Comparison of ENCODE assay signal across 29 cellular contexts in the genomic region with DNA sequence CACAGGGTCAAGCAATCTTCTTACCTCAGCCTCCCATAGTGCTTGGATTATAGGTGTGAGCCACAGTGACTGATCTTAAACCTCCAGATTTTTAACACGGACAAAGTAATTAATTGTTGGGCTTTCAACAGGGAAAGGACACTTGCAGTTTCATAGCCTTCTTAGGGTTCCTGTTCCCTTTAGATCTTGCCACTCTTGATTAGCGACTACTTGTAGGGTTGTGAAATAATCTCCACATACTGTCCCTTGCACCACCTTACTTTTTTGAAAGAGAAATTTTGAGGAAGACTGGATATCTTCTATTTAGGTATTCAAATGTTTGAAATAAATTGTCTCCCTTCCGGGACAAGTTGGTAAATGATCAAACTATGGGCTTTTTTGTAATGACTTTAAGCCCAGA. TPM values are rescaled to one million over a fixed set of nuclear protein-coding genes. Genes with fewer than 3 reads are reported as not detected.
"Had no signal": no experiment of that assay in that cellular context is flagged by ENCODE, and none has a peak within 500 bp of the region (broad histone marks: within the 10 kb centered on the region; RNA-seq: fewer than 3 reads in every experiment).

No MANE protein-coding gene starts in this region.

- H3K27ac ChIP-seq: ascending aorta, body of pancreas, SJCRH30 had no signal

- H3K36me3 ChIP-seq: ascending aorta, MG63, SJCRH30 had no signal

- H3K9me3 Mint-ChIP-seq: activated naive CD4-positive, alpha-beta T cell treated with anti-CD3 and anti-CD28 coated beads, Interleukin-2, amount 50 U/mL, for 24 hours; activated T-helper 1 cell treated with anti-CD3 and anti-CD28 coated beads, Interleukin-12 subunit alpha, Interleukin-12 subunit beta, Interleukin-2, Interleukin-4 antibody, amounts not matched to agents 30 ng/mL and 10 ng/mL and 1 ng/mL, durations not matched to agents 14 hours and 24 hours and 36 hours; central memory CD8-positive, alpha-beta T cell; T-helper 1 cell treated with Interleukin-12 subunit alpha and Interleukin-12 subunit beta and Interleukin-4 antibody, amounts not matched to agents 30 μg/mL and 1 μg/mL, for 36 hours had no signal

- H3K4me3 Mint-ChIP-seq: activated CD8-positive, alpha-beta T cell treated with anti-CD3 and anti-CD28 coated beads, Interleukin-2, amount 10 ng/mL, durations not matched to agents 7 days and 5 days; activated naive CD4-positive, alpha-beta T cell treated with anti-CD3 and anti-CD28 coated beads, Interleukin-2, amount 50 U/mL, for 24 hours; activated T-helper 1 cell treated with anti-CD3 and anti-CD28 coated beads, Interleukin-12 subunit alpha, Interleukin-12 subunit beta, Interleukin-2, Interleukin-4 antibody, amounts not matched to agents 30 ng/mL and 10 ng/mL and 1 ng/mL, durations not matched to agents 14 hours and 24 hours and 36 hours; central memory CD8-positive, alpha-beta T cell; T-helper 1 cell treated with Interleukin-12 subunit alpha and Interleukin-12 subunit beta and Interleukin-4 antibody, amounts not matched to agents 30 μg/mL and 1 μg/mL, for 36 hours; WTC11 had no signal

- H3K27ac Mint-ChIP-seq: activated CD8-positive, alpha-beta T cell treated with anti-CD3 and anti-CD28 coated beads, Interleukin-2, amount 10 ng/mL, durations not matched to agents 7 days and 5 days; activated naive CD4-positive, alpha-beta T cell treated with anti-CD3 and anti-CD28 coated beads, Interleukin-2, amount 50 U/mL, for 24 hours; activated T-helper 1 cell treated with anti-CD3 and anti-CD28 coated beads, Interleukin-12 subunit alpha, Interleukin-12 subunit beta, Interleukin-2, Interleukin-4 antibody, amounts not matched to agents 30 ng/mL and 10 ng/mL and 1 ng/mL, durations not matched to agents 14 hours and 24 hours and 36 hours; T-helper 1 cell treated with Interleukin-12 subunit alpha and Interleukin-12 subunit beta and Interleukin-4 antibody, amounts not matched to agents 30 μg/mL and 1 μg/mL, for 36 hours; WTC11 had no signal

- ATAC-seq: activated CD8-positive, alpha-beta T cell treated with anti-CD3 and anti-CD28 coated beads, Interleukin-2, amount 10 ng/mL, durations not matched to agents 7 days and 5 days; body of pancreas; WTC11 had no signal

- DNase-seq: activated CD4-positive, alpha-beta T cell treated with anti-CD3 and anti-CD28 coated beads for 48 hours; activated CD4-positive, alpha-beta T cell treated with anti-CD3 and anti-CD28 coated beads, Interleukin-2, amount 50 U/mL, for 4 hours; activated CD4-positive, CD25-positive, alpha-beta regulatory T cell treated with anti-CD3 and anti-CD28 coated beads, Interleukin-2, amount 50 U/mL, for 72 hours; activated CD8-positive, alpha-beta memory T cell treated with anti-CD3 and anti-CD28 coated beads, Interleukin-2, amount 50 U/mL, for 48 hours; activated CD8-positive, alpha-beta T cell treated with anti-CD3 and anti-CD28 coated beads, Interleukin-2, amount 10 ng/mL, durations not matched to agents 7 days and 5 days; activated effector memory CD4-positive, alpha-beta T cell treated with Interleukin-2 at 50 U/mL for 16 hours; activated naive CD4-positive, alpha-beta T cell; activated T-cell treated with anti-CD3 and anti-CD28 coated beads, Interleukin-2, amount 50 U/mL, for 1 hour; body of pancreas; MG63; NCI-H1092 treated with DMSO at 0.1 percent for 48 hours; NCI-H1417 treated with DMSO at 0.1 percent for 48 hours; NCI-H1694; NCI-H2029; NCI-H345; NCI-H510A; NCI-H526 treated with DMSO at 0.1 percent for 48 hours; NCI-H82; SJCRH30; SK-N-SH had no signal

- H3K4me1 ChIP-seq: ascending aorta, body of pancreas, SJCRH30 had no signal

- H3K9me3 ChIP-seq: ascending aorta, body of pancreas, MG63, SJCRH30, SK-N-SH had no signal

- H3K4me1 Mint-ChIP-seq: activated naive CD4-positive, alpha-beta T cell treated with anti-CD3 and anti-CD28 coated beads, Interleukin-2, amount 50 U/mL, for 24 hours; central memory CD8-positive, alpha-beta T cell; WTC11 had no signal

- H3K36me3 Mint-ChIP-seq: activated naive CD4-positive, alpha-beta T cell treated with anti-CD3 and anti-CD28 coated beads, Interleukin-2, amount 50 U/mL, for 24 hours; WTC11 had no signal

- H3K4me3 ChIP-seq: ascending aorta, body of pancreas, MG63, SJCRH30 had no signal

- H3K27me3 ChIP-seq: ascending aorta, body of pancreas, SJCRH30 had no signal

RNA-seq across cellular contexts. Expression of a gene that starts 7.6 kb away (rescaled TPM):
- total RNA-seq: activated CD8-positive, alpha-beta T cell treated with anti-CD3 and anti-CD28 coated beads, Interleukin-2, amount 10 ng/mL, durations not matched to agents 7 days and 5 days; activated T-helper 1 cell treated with anti-CD3 and anti-CD28 coated beads, Interleukin-12 subunit alpha, Interleukin-12 subunit beta, Interleukin-2, Interleukin-4 antibody, amounts not matched to agents 30 ng/mL and 10 ng/mL and 1 ng/mL, durations not matched to agents 14 hours and 24 hours and 36 hours; body of pancreas; bronchial epithelial cell; OCI-LY7; RPMI7951; SJCRH30; WTC11 had no signal
- polyA plus RNA-seq: SK-N-SH had no signal

RNA-seq across cellular contexts. Expression of a gene that starts 45.1 kb away (rescaled TPM):
- total RNA-seq: activated CD8-positive, alpha-beta T cell treated with anti-CD3 and anti-CD28 coated beads, Interleukin-2, amount 10 ng/mL, durations not matched to agents 7 days and 5 days; activated T-helper 1 cell treated with anti-CD3 and anti-CD28 coated beads, Interleukin-12 subunit alpha, Interleukin-12 subunit beta, Interleukin-2, Interleukin-4 antibody, amounts not matched to agents 30 ng/mL and 10 ng/mL and 1 ng/mL, durations not matched to agents 14 hours and 24 hours and 36 hours; bronchial epithelial cell; OCI-LY7; RPMI7951; SJCRH30; WTC11 had no signal
- polyA plus RNA-seq: SK-N-SH had no signal

RNA-seq across cellular contexts. Expression of a gene that starts 52.4 kb away (rescaled TPM):
- total RNA-seq: activated CD8-positive, alpha-beta T cell treated with anti-CD3 and anti-CD28 coated beads, Interleukin-2, amount 10 ng/mL, durations not matched to agents 7 days and 5 days; activated T-helper 1 cell treated with anti-CD3 and anti-CD28 coated beads, Interleukin-12 subunit alpha, Interleukin-12 subunit beta, Interleukin-2, Interleukin-4 antibody, amounts not matched to agents 30 ng/mL and 10 ng/mL and 1 ng/mL, durations not matched to agents 14 hours and 24 hours and 36 hours; bronchial epithelial cell; OCI-LY7; RPMI7951; SJCRH30 had no signal
- polyA plus RNA-seq: SK-N-SH had no signal
